ENCODE assay signal across 10 cellular contexts in genomic region chr3:54121404-54122045, GRCh38. TPM values are rescaled to one million over a fixed set of nuclear protein-coding genes. Genes with fewer than 3 reads are reported as not detected.
DNase-seq lines count a peak whose midpoint lies in the region; ATAC-seq and FAIRE-seq lines count a peak whose summit lies in the region.
"Had no signal": no experiment of that assay in that cellular context is flagged by ENCODE, and none has a peak within 500 bp of the region (broad histone marks: within the 10 kb centered on the region; RNA-seq: fewer than 3 reads in every experiment).

No MANE protein-coding gene starts in this region.

- peaks cover 15 to 34% (median 16%) of the 10 kb centered on the region in 3 donors for H3K4me1 ChIP-seq in skeletal muscle tissue (ENCODE audit: control insufficient read depth in 3 of 3, insufficient read depth in 3 of 3, low read length in 3 of 3)

- peak overlapping the region; percentile 43 to 79 (median 67) for H3K9ac ChIP-seq in skeletal muscle tissue (ENCODE audit: low read depth in 1 of 3, low read length in 3 of 3)

- intact Hi-C loops in left cardiac atrium (cut with DNase I), result loop anchor here in 1 of 2 donors (10.0 kb wide), 1 partner anchor 177 kb away; no protein-coding TSS in a partner anchor

- H3K4me3 ChIP-seq in skeletal muscle tissue (ENCODE audit: low read length in 3 of 3), result peak overlapping the region; percentile 51 to 72 (median 70)

- H3K27me3 ChIP-seq in skeletal muscle tissue (ENCODE audit: control insufficient read depth in 3 of 3, insufficient read depth in 3 of 3, low read length in 3 of 3), result peaks cover 0 to 4% (median 0%) of the 10 kb centered on the region in 3 donors

- H3K9me3 ChIP-seq in skeletal muscle tissue (ENCODE audit: control insufficient read depth in 3 of 3, low read length in 3 of 3), result no peaks in the 10 kb centered on the region

- DNase-seq in NCI-H526 treated with DMSO at 0.1 percent for 48 hours (lab: John Stamatoyannopoulos, UW) (peak; percentile 7), left cardiac atrium (no peak), NCI-H187 treated with DMSO at 0.1 percent for 48 hours (lab: John Stamatoyannopoulos, UW) (no peak), GM19239 (ENCODE audit: insufficient read length, low spot score) (no peak), DMS 273 treated with DMSO at 0.1 percent for 48 hours (lab: John Stamatoyannopoulos, UW) (no peak)
- DNase-seq: stimulated activated naive CD4-positive, alpha-beta T cell had no signal

- H3K27ac ChIP-seq in skeletal muscle tissue (ENCODE audit: low read depth, low read length), result peak overlapping the region; percentile 30

- FAIRE-seq in GM19239 (lab: Jason Lieb, UNC), result no peak

- ATAC-seq in GM18909 (IDR thresholded peaks at IDR 0.05; ENCODE audit: poor library complexity, unreplicated experiment) (peak; percentile 3), left cardiac atrium (peak; percentile 60 to 67)
- no peak for ATAC-seq in activated CD4-positive, CD25-positive, alpha-beta regulatory T cell treated with anti-CD3 and anti-CD28 coated beads, Interleukin-2, amount 50 U/mL, for 24 hours

- no peaks in the 10 kb centered on the region for H3K36me3 ChIP-seq in skeletal muscle tissue (ENCODE audit: control insufficient read depth in 3 of 3, insufficient read depth in 3 of 3, low read length in 3 of 3)

RNA-seq across cellular contexts. Expression of gene CACNA2D3, which starts 0.8 kb away (rescaled TPM):
- total RNA-seq in left cardiac atrium (10 to 100 TPM; 17.3 to 24.2 TPM), skeletal muscle tissue (3.1 TPM)
- total RNA-seq: glomerular endothelial cell had no signal

Comparison
In these comparisons a context has a peak if more than half of its experiments do, and no peak if none do; other contexts are left out.
1. ATAC-seq: peak in GM18909 (single experiment) and left cardiac atrium (2 of 2); none in activated CD4-positive, CD25-positive, alpha-beta regulatory T cell treated with anti-CD3 and anti-CD28 coated beads, Interleukin-2, amount 50 U/mL, for 24 hours (0 of 2).